ENCODE assay signal across 8 cellular contexts in the genomic region with DNA sequence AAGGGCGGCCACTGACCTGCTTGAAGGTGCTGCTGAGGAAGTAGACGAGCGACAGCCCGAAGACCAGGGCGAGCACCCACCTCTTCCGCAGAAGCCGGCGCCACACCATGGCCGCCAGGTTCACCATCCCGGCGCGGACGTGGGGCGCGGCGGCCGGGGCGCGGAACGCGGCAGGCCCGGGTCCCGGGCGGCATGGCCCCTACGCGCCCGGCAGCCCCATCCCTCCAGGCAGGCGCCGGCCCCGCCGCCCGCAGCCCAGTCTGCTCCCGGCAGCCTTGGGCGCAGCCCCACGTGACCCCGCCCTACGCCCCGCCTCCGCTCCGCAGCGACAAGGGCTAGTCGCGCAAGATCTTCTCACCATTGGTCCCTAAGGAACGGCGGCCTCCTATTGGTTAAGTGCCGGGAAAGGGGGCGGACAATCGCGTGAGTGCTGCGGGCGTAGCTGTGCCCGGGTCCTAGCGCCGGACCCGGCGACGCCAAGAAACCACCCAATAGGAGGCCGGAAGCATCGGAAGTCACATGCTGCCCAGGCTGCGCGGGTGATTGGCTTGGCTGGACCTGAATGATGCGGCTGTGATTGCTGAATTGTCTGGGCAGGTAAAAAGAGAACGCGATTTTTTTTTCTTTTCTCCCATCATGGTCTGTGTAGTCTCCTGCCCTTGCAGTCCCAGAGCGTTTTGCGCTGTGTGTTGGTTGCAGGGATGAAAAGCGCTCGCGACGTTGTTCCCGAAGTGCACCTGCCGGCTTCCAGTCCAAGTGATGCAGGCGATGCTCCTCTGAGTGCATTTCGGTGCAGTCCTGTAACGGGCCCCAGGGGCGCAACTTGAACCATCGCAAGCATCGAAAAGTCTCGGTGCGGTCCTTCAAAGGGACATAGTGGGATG. TPM values are rescaled to one million over a fixed set of nuclear protein-coding genes. Genes with fewer than 3 reads are reported as not detected.
DNase-seq lines count a peak whose midpoint lies in the region; ATAC-seq and TF ChIP-seq lines count a peak whose summit lies in the region.

RNFT2 (plus strand) TSS at position 542 of the 884 bp plus-strand sequence. CDS start 2,183 bp downstream, outside the sequence.
SPRING1 (minus strand) TSS at position 296 of the 884 bp plus-strand sequence; CDS start at position 127, 169 bp downstream.

- DNase-seq in Ammon's horn (ENCODE audit: low spot score) (peak; percentile 100), NCI-H460 (ENCODE audit: extremely low read depth, low read depth) (peak; percentile 99), choroid plexus epithelial cell (ENCODE audit: low read depth) (peak; percentile 100), kidney glomerular epithelial cell (lab: John Stamatoyannopoulos, UW) (peak; percentile 98)
- DNase-seq in activated CD4-positive, alpha-beta T cell treated with anti-CD3 and anti-CD28 coated beads for 24 hours (ENCODE audit: low read depth in 2 of 2): peak; percentile 96 to 98
- peak; percentile 95 to 97 for DNase-seq in stimulated activated CD4-positive, alpha-beta T cell treated with anti-CD3 and anti-CD28 coated beads, Interleukin-1b, Interleukin-23, amount 100 ng/mL, for 1 hour (ENCODE audit: low read depth in 2 of 2)

- peak within 1 kb of the TSS; percentile 87 for H3K4me3 ChIP-seq in choroid plexus epithelial cell (ENCODE audit: low read depth, low read length)

- ATAC-seq in GM19043 (IDR thresholded peaks at IDR 0.05; ENCODE audit: low read depth, unreplicated experiment) (peak; percentile 96), HG03378 (IDR thresholded peaks at IDR 0.05; ENCODE audit: unreplicated experiment) (peak; percentile 97)

- TF ChIP-seq CTCF in choroid plexus epithelial cell (conservative IDR thresholded peaks at IDR 0.05; ENCODE audit: low read depth, low read length): no peak

RNA-seq across cellular contexts. Expression of gene RNFT2, which starts in this region (rescaled TPM):
- 16.5 and 20.8 TPM in 2 replicates for total RNA-seq in NCI-H460 (2014; rRNA removed; shearing (Covaris generic))
- 11.9 and 19.3 TPM in 2 replicates for polyA plus RNA-seq in NCI-H460 (2014; cell fraction: nucleus; rRNA removed)

RNA-seq across cellular contexts. Expression of gene SPRING1, which starts in this region (rescaled TPM):
- total RNA-seq in NCI-H460 (2014; rRNA removed; shearing (Covaris generic)): 19.1 and 21.2 TPM in 2 replicates
- 10.5 and 18.8 TPM in 2 replicates for polyA plus RNA-seq in NCI-H460 (2014; cell fraction: nucleus; rRNA removed)

Comparison
In these comparisons a context has a peak if more than half of its experiments do, and no peak if none do; other contexts are left out.
1. Peak in every context shown above with its lines: DNase-seq, ATAC-seq and H3K4me3 ChIP-seq.